7 cellular contexts compared by ENCODE assay signal in genomic region chr14:70397746-70398145, GRCh38. TPM values are rescaled to one million over a fixed set of nuclear protein-coding genes. Genes with fewer than 3 reads are reported as not detected.
"Had no signal": no experiment of that assay in that cellular context is flagged by ENCODE, and none has a peak within 500 bp of the region (broad histone marks: within the 10 kb centered on the region; RNA-seq: fewer than 3 reads in every experiment).

No MANE protein-coding gene starts in this region.

- H3K4me3 Mint-ChIP-seq: IgD-negative memory B cell had no signal

- H3K27me3 Mint-ChIP-seq: IgD-negative memory B cell had no signal

- H3K27ac ChIP-seq: GM23248 had no signal

- H3K9ac ChIP-seq: GM23248 had no signal

- H2AFZ ChIP-seq: GM23248 had no signal

- H3K4me3 ChIP-seq: GM23248 had no signal

- DNase-seq: GM23248, GOT3, H7, HCEC 1CT, KBM-7 had no signal

RNA-seq across cellular contexts. Expression of gene ADAM21, which starts 54.2 kb away (rescaled TPM):
- total RNA-seq: HT-29 had no signal
